ENCODE assay signal across 39 cellular contexts in the genomic region with DNA sequence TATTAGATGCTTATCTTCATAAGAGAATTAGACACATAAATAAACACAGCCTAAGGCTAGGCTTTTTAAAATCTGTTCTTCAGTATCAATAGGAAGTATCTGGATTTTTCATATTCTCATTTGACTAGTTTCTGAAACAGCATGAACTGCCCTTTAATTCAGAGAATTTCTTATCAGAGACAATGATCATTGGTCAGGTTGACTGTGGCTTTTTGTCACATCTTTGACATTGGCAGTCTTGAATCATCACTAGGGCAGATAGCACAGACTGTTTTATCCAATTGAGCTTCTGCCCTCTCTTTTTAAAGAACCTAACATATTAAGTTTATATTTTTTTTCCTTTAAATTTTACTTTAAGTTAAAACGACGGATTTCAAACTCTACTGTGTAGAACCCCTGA.
"Had no signal": no experiment of that assay in that cellular context is flagged by ENCODE, and none has a peak within 500 bp of the region (broad histone marks: within the 10 kb centered on the region; RNA-seq: fewer than 3 reads in every experiment).

No MANE protein-coding gene starts in this region.

- H3K27me3 ChIP-seq: adrenal gland, ascending aorta, body of pancreas, breast epithelium, cardiac muscle cell had no signal

- FAIRE-seq: astrocyte, bronchial epithelial cell had no signal

- ATAC-seq: activated naive CD4-positive, alpha-beta T cell treated with anti-CD3 and anti-CD28 coated beads, Interleukin-2, amount 50 U/mL, for 72 hours; activated naive CD8-positive, alpha-beta T cell treated with anti-CD3 and anti-CD28 coated beads, Interleukin-2, amount 50 U/mL, for 24 hours; activated T-cell treated with anti-CD3 and anti-CD28 coated beads, Interleukin-2, amount 50 U/mL, for 4 hours; activated T-cell treated with anti-CD3 and anti-CD28 coated beads, Interleukin-2, amount 50 U/mL, for 72 hours; activated T-helper 17 cell treated with anti-CD3 and anti-CD28 coated beads, Interleukin-2, amount 50 U/mL, for 72 hours; body of pancreas had no signal

- H3K27me3 Mint-ChIP-seq: activated naive CD4-positive, alpha-beta T cell treated with anti-CD3 and anti-CD28 coated beads, Interleukin-2, amount 10 ng/mL, durations not matched to agents 7 days and 5 days; activated naive CD4-positive, alpha-beta T cell treated with anti-CD3 and anti-CD28 coated beads, Interleukin-2, amount 50 U/mL, for 24 hours; activated naive CD8-positive, alpha-beta T cell; activated naive CD8-positive, alpha-beta T cell treated with anti-CD3 and anti-CD28 coated beads for 36 hours; activated naive CD8-positive, alpha-beta T cell treated with anti-CD3 and anti-CD28 coated beads, Interleukin-2, amount 10 ng/mL, durations not matched to agents 7 days and 5 days; activated naive CD8-positive, alpha-beta T cell treated with anti-CD3 and anti-CD28 coated beads, Interleukin-2, amount 50 U/mL, for 24 hours; activated T-cell treated with anti-CD3 and anti-CD28 coated beads, Interleukin-2, amount 50 U/mL, for 24 hours; activated T-helper 17 cell treated with anti-CD3 and anti-CD28 coated beads, Interleukin-2, amount 50 U/mL, for 72 hours; brain; central memory CD8-positive, alpha-beta T cell had no signal

- H3K4me3 ChIP-seq: adrenal gland, ascending aorta, body of pancreas, breast epithelium, cardiac muscle cell had no signal

- H3K27ac ChIP-seq: adrenal gland, ascending aorta, body of pancreas, breast epithelium, cardiac muscle cell had no signal

- H3K9me3 Mint-ChIP-seq: activated naive CD4-positive, alpha-beta T cell treated with anti-CD3 and anti-CD28 coated beads for 36 hours; activated naive CD4-positive, alpha-beta T cell treated with anti-CD3 and anti-CD28 coated beads, Interleukin-2, amount 10 ng/mL, durations not matched to agents 7 days and 5 days; activated naive CD4-positive, alpha-beta T cell treated with anti-CD3 and anti-CD28 coated beads, Interleukin-2, amount 50 U/mL, for 24 hours; activated naive CD4-positive, alpha-beta T cell treated with anti-CD3 and anti-CD28 coated beads, Interleukin-2, amount 50 U/mL, for 72 hours; activated naive CD8-positive, alpha-beta T cell treated with anti-CD3 and anti-CD28 coated beads for 36 hours; activated naive CD8-positive, alpha-beta T cell treated with anti-CD3 and anti-CD28 coated beads, Interleukin-2, amount 10 ng/mL, durations not matched to agents 7 days and 5 days; activated naive CD8-positive, alpha-beta T cell treated with anti-CD3 and anti-CD28 coated beads, Interleukin-2, amount 50 U/mL, for 24 hours; activated T-cell treated with anti-CD3 and anti-CD28 coated beads, Interleukin-2, amount 50 U/mL, for 24 hours; activated T-cell treated with anti-CD3 and anti-CD28 coated beads, Interleukin-2, amount 50 U/mL, for 4 hours; activated T-cell treated with anti-CD3 and anti-CD28 coated beads, Interleukin-2, amount 50 U/mL, for 72 hours; activated T-helper 1 cell treated with anti-CD3 and anti-CD28 coated beads, Interleukin-12 subunit alpha, Interleukin-12 subunit beta, Interleukin-2, Interleukin-4 antibody, amounts not matched to agents 30 ng/mL and 10 ng/mL and 1 ng/mL, durations not matched to agents 14 hours and 24 hours and 36 hours; activated T-helper 17 cell treated with anti-CD3 and anti-CD28 coated beads, Interleukin-2, amount 50 U/mL, for 72 hours; activated T-helper 2 cell treated with anti-CD3 and anti-CD28 coated beads, Interferon-gamma antibody, Interleukin-2, Interleukin-4, amounts not matched to agents 10 μg/mL and 5 μg/mL and 100 μg/mL, durations not matched to agents 14 hours and 24 hours and 36 hours; central memory CD8-positive, alpha-beta T cell had no signal

- H3K36me3 Mint-ChIP-seq: activated naive CD4-positive, alpha-beta T cell treated with anti-CD3 and anti-CD28 coated beads, Interleukin-2, amount 10 ng/mL, durations not matched to agents 7 days and 5 days; activated naive CD4-positive, alpha-beta T cell treated with anti-CD3 and anti-CD28 coated beads, Interleukin-2, amount 50 U/mL, for 72 hours; activated naive CD8-positive, alpha-beta T cell treated with anti-CD3 and anti-CD28 coated beads for 36 hours; activated naive CD8-positive, alpha-beta T cell treated with anti-CD3 and anti-CD28 coated beads, Interleukin-2, amount 10 ng/mL, durations not matched to agents 7 days and 5 days had no signal

- DNase-seq: activated effector memory CD4-positive, alpha-beta T cell treated with anti-CD3 and anti-CD28 coated beads, Interleukin-2, amount 50 U/mL, for 16 hours; activated effector memory CD4-positive, alpha-beta T cell treated with Interleukin-2 at 50 U/mL for 16 hours; activated gamma-delta T cell; activated gamma-delta T cell treated with Interleukin-2 at 50 U/mL for 16 hours; activated naive CD4-positive, alpha-beta T cell; activated naive CD4-positive, alpha-beta T cell treated with anti-CD3 and anti-CD28 coated beads for 36 hours; activated naive CD4-positive, alpha-beta T cell treated with anti-CD3 and anti-CD28 coated beads, Interleukin-2, amount 10 ng/mL, durations not matched to agents 7 days and 5 days; activated naive CD4-positive, alpha-beta T cell treated with anti-CD3 and anti-CD28 coated beads, Interleukin-2, amount 50 U/mL, for 16 hours; activated naive CD4-positive, alpha-beta T cell treated with Interleukin-2 at 50 U/mL for 16 hours; activated naive CD8-positive, alpha-beta T cell treated with anti-CD3 and anti-CD28 coated beads for 36 hours; activated naive CD8-positive, alpha-beta T cell treated with anti-CD3 and anti-CD28 coated beads, Interleukin-2, amount 10 ng/mL, durations not matched to agents 7 days and 5 days; activated naive CD8-positive, alpha-beta T cell treated with anti-CD3 and anti-CD28 coated beads, Interleukin-2, amount 50 U/mL, for 24 hours; activated T-cell treated with anti-CD3 and anti-CD28 coated beads, Interleukin-2, amount 50 U/mL, for 1 hour; activated T-cell treated with anti-CD3 and anti-CD28 coated beads, Interleukin-2, amount 50 U/mL, for 24 hours; activated T-cell treated with anti-CD3 and anti-CD28 coated beads, Interleukin-2, amount 50 U/mL, for 4 hours; activated T-cell treated with anti-CD3 and anti-CD28 coated beads, Interleukin-2, amount 50 U/mL, for 48 hours; activated T-cell treated with anti-CD3 and anti-CD28 coated beads, Interleukin-2, amount 50 U/mL, for 72 hours; adrenal gland; amniotic stem cell; amygdala; anterior cingulate cortex; aorta; body of pancreas; caudate nucleus; central memory CD4-positive, alpha-beta T cell; cerebellar nuclear complex had no signal

- H3K36me3 ChIP-seq: adrenal gland, breast epithelium had no signal

- H3K27ac Mint-ChIP-seq: activated naive CD4-positive, alpha-beta T cell treated with anti-CD3 and anti-CD28 coated beads for 36 hours; activated naive CD4-positive, alpha-beta T cell treated with anti-CD3 and anti-CD28 coated beads, Interleukin-2, amount 10 ng/mL, durations not matched to agents 7 days and 5 days; activated naive CD4-positive, alpha-beta T cell treated with anti-CD3 and anti-CD28 coated beads, Interleukin-2, amount 50 U/mL, for 24 hours; activated naive CD4-positive, alpha-beta T cell treated with anti-CD3 and anti-CD28 coated beads, Interleukin-2, amount 50 U/mL, for 72 hours; activated naive CD8-positive, alpha-beta T cell; activated naive CD8-positive, alpha-beta T cell treated with anti-CD3 and anti-CD28 coated beads for 36 hours; activated naive CD8-positive, alpha-beta T cell treated with anti-CD3 and anti-CD28 coated beads, Interleukin-2, amount 10 ng/mL, durations not matched to agents 7 days and 5 days; activated naive CD8-positive, alpha-beta T cell treated with anti-CD3 and anti-CD28 coated beads, Interleukin-2, amount 50 U/mL, for 24 hours; activated T-cell treated with anti-CD3 and anti-CD28 coated beads, Interleukin-2, amount 50 U/mL, for 24 hours; activated T-cell treated with anti-CD3 and anti-CD28 coated beads, Interleukin-2, amount 50 U/mL, for 72 hours; activated T-helper 1 cell treated with anti-CD3 and anti-CD28 coated beads, Interleukin-12 subunit alpha, Interleukin-12 subunit beta, Interleukin-2, Interleukin-4 antibody, amounts not matched to agents 30 ng/mL and 10 ng/mL and 1 ng/mL, durations not matched to agents 14 hours and 24 hours and 36 hours; activated T-helper 17 cell treated with anti-CD3 and anti-CD28 coated beads, Interleukin-2, amount 50 U/mL, for 72 hours; activated T-helper 2 cell treated with anti-CD3 and anti-CD28 coated beads, Interferon-gamma antibody, Interleukin-2, Interleukin-4, amounts not matched to agents 10 μg/mL and 5 μg/mL and 100 μg/mL, durations not matched to agents 14 hours and 24 hours and 36 hours; brain had no signal

- H3K4me3 Mint-ChIP-seq: activated naive CD4-positive, alpha-beta T cell treated with anti-CD3 and anti-CD28 coated beads for 36 hours; activated naive CD4-positive, alpha-beta T cell treated with anti-CD3 and anti-CD28 coated beads, Interleukin-2, amount 10 ng/mL, durations not matched to agents 7 days and 5 days; activated naive CD4-positive, alpha-beta T cell treated with anti-CD3 and anti-CD28 coated beads, Interleukin-2, amount 50 U/mL, for 24 hours; activated naive CD8-positive, alpha-beta T cell; activated naive CD8-positive, alpha-beta T cell treated with anti-CD3 and anti-CD28 coated beads for 36 hours; activated naive CD8-positive, alpha-beta T cell treated with anti-CD3 and anti-CD28 coated beads, Interleukin-2, amount 10 ng/mL, durations not matched to agents 7 days and 5 days; activated naive CD8-positive, alpha-beta T cell treated with anti-CD3 and anti-CD28 coated beads, Interleukin-2, amount 50 U/mL, for 24 hours; activated T-cell treated with anti-CD3 and anti-CD28 coated beads, Interleukin-2, amount 50 U/mL, for 24 hours; activated T-cell treated with anti-CD3 and anti-CD28 coated beads, Interleukin-2, amount 50 U/mL, for 4 hours; activated T-cell treated with anti-CD3 and anti-CD28 coated beads, Interleukin-2, amount 50 U/mL, for 72 hours; activated T-helper 1 cell treated with anti-CD3 and anti-CD28 coated beads, Interleukin-12 subunit alpha, Interleukin-12 subunit beta, Interleukin-2, Interleukin-4 antibody, amounts not matched to agents 30 ng/mL and 10 ng/mL and 1 ng/mL, durations not matched to agents 14 hours and 24 hours and 36 hours; activated T-helper 17 cell treated with anti-CD3 and anti-CD28 coated beads, Interleukin-2, amount 50 U/mL, for 72 hours; brain; central memory CD8-positive, alpha-beta T cell had no signal

- H3K4me1 Mint-ChIP-seq: activated naive CD4-positive, alpha-beta T cell treated with anti-CD3 and anti-CD28 coated beads, Interleukin-2, amount 10 ng/mL, durations not matched to agents 7 days and 5 days; activated naive CD4-positive, alpha-beta T cell treated with anti-CD3 and anti-CD28 coated beads, Interleukin-2, amount 50 U/mL, for 24 hours; activated naive CD8-positive, alpha-beta T cell treated with anti-CD3 and anti-CD28 coated beads for 36 hours; activated naive CD8-positive, alpha-beta T cell treated with anti-CD3 and anti-CD28 coated beads, Interleukin-2, amount 10 ng/mL, durations not matched to agents 7 days and 5 days; activated naive CD8-positive, alpha-beta T cell treated with anti-CD3 and anti-CD28 coated beads, Interleukin-2, amount 50 U/mL, for 24 hours; activated T-helper 17 cell treated with anti-CD3 and anti-CD28 coated beads, Interleukin-2, amount 50 U/mL, for 72 hours; central memory CD8-positive, alpha-beta T cell had no signal

- H3K9me3 ChIP-seq: adrenal gland, ascending aorta, body of pancreas, breast epithelium had no signal
